ENCODE assay signal across 1 cellular context in the genomic region with DNA sequence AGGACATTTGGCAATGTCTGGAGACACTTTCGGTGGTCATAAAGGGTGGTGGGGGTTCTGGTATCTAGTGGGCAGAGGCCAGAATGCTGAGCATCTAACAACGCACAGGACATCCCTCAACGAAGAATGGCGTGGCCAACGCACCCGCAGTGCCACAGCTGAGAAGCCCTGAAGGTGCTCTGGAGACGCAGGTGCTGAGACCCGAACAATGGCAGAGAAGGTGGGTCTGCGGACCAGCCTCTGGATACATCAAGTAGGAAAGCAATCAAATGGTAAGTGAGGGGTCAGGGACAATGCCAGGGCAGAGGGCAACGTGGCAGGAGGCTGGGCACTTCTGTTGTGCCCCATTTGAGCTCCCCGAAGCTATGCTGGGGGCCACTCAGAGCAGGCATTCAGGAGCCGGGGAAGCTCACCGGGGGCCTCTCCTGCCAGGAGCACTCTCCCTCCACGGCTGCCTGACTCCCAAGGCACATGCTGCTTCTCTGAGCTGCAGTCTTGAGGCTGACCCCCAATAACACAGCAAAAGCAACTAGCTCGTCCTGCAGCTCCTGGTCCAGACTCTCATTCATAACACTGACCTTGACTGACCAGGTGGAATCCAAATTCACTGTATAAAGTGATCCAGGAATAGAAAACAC.
TF ChIP-seq lines count a peak whose summit lies in the region.

No MANE protein-coding gene starts in this region.

TF ChIP-seq in GM23338, 12 proteins besides CTCF, POLR2A, EP300 and RAD21:
- TF ChIP-seq, protein P1, sequence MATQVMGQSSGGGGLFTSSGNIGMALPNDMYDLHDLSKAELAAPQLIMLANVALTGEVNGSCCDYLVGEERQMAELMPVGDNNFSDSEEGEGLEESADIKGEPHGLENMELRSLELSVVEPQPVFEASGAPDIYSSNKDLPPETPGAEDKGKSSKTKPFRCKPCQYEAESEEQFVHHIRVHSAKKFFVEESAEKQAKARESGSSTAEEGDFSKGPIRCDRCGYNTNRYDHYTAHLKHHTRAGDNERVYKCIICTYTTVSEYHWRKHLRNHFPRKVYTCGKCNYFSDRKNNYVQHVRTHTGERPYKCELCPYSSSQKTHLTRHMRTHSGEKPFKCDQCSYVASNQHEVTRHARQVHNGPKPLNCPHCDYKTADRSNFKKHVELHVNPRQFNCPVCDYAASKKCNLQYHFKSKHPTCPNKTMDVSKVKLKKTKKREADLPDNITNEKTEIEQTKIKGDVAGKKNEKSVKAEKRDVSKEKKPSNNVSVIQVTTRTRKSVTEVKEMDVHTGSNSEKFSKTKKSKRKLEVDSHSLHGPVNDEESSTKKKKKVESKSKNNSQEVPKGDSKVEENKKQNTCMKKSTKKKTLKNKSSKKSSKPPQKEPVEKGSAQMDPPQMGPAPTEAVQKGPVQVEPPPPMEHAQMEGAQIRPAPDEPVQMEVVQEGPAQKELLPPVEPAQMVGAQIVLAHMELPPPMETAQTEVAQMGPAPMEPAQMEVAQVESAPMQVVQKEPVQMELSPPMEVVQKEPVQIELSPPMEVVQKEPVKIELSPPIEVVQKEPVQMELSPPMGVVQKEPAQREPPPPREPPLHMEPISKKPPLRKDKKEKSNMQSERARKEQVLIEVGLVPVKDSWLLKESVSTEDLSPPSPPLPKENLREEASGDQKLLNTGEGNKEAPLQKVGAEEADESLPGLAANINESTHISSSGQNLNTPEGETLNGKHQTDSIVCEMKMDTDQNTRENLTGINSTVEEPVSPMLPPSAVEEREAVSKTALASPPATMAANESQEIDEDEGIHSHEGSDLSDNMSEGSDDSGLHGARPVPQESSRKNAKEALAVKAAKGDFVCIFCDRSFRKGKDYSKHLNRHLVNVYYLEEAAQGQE (IDR thresholded peaks at IDR 0.05; ENCODE audit: unreplicated experiment) = no peak
- TF ChIP-seq EZH2 (IDR thresholded peaks at IDR 0.05; ENCODE audit: low read depth, unreplicated experiment) = no peak
- no peak for TF ChIP-seq CREB1 (CRISPR knock-in tag; IDR thresholded peaks at IDR 0.05; ENCODE audit: low read depth)
- TF ChIP-seq POLR2AphosphoS5 (IDR thresholded peaks at IDR 0.05; ENCODE audit: low read depth) = no peak
- TF ChIP-seq ZNF114 (CRISPR knock-in tag; IDR thresholded peaks at IDR 0.05) = no peak
- TF ChIP-seq, protein P2, sequence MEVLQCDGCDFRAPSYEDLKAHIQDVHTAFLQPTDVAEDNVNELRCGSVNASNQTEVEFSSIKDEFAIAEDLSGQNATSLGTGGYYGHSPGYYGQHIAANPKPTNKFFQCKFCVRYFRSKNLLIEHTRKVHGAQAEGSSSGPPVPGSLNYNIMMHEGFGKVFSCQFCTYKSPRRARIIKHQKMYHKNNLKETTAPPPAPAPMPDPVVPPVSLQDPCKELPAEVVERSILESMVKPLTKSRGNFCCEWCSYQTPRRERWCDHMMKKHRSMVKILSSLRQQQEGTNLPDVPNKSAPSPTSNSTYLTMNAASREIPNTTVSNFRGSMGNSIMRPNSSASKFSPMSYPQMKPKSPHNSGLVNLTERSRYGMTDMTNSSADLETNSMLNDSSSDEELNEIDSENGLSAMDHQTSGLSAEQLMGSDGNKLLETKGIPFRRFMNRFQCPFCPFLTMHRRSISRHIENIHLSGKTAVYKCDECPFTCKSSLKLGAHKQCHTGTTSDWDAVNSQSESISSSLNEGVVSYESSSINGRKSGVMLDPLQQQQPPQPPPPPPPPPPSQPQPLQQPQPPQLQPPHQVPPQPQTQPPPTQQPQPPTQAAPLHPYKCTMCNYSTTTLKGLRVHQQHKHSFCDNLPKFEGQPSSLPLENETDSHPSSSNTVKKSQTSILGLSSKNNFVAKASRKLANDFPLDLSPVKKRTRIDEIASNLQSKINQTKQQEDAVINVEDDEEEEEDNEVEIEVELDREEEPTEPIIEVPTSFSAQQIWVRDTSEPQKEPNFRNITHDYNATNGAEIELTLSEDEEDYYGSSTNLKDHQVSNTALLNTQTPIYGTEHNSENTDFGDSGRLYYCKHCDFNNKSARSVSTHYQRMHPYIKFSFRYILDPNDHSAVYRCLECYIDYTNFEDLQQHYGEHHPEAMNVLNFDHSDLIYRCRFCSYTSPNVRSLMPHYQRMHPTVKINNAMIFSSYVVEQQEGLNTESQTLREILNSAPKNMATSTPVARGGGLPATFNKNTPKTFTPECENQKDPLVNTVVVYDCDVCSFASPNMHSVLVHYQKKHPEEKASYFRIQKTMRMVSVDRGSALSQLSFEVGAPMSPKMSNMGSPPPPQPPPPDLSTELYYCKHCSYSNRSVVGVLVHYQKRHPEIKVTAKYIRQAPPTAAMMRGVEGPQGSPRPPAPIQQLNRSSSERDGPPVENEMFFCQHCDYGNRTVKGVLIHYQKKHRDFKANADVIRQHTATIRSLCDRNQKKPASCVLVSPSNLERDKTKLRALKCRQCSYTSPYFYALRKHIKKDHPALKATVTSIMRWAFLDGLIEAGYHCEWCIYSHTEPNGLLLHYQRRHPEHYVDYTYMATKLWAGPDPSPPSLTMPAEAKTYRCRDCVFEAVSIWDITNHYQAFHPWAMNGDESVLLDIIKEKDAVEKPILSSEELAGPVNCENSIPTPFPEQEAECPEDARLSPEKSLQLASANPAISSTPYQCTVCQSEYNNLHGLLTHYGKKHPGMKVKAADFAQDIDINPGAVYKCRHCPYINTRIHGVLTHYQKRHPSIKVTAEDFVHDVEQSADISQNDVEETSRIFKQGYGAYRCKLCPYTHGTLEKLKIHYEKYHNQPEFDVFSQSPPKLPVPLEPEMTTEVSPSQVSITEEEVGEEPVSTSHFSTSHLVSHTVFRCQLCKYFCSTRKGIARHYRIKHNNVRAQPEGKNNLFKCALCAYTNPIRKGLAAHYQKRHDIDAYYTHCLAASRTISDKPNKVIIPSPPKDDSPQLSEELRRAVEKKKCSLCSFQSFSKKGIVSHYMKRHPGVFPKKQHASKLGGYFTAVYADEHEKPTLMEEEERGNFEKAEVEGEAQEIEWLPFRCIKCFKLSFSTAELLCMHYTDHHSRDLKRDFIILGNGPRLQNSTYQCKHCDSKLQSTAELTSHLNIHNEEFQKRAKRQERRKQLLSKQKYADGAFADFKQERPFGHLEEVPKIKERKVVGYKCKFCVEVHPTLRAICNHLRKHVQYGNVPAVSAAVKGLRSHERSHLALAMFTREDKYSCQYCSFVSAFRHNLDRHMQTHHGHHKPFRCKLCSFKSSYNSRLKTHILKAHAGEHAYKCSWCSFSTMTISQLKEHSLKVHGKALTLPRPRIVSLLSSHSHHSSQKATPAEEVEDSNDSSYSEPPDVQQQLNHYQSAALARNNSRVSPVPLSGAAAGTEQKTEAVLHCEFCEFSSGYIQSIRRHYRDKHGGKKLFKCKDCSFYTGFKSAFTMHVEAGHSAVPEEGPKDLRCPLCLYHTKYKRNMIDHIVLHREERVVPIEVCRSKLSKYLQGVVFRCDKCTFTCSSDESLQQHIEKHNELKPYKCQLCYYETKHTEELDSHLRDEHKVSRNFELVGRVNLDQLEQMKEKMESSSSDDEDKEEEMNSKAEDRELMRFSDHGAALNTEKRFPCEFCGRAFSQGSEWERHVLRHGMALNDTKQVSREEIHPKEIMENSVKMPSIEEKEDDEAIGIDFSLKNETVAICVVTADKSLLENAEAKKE (CRISPR knock-in tag; IDR thresholded peaks at IDR 0.05) = no peak
- no peak for TF ChIP-seq EZH2phosphoT487 (IDR thresholded peaks at IDR 0.05; ENCODE audit: unreplicated experiment)
- TF ChIP-seq, protein P3, sequence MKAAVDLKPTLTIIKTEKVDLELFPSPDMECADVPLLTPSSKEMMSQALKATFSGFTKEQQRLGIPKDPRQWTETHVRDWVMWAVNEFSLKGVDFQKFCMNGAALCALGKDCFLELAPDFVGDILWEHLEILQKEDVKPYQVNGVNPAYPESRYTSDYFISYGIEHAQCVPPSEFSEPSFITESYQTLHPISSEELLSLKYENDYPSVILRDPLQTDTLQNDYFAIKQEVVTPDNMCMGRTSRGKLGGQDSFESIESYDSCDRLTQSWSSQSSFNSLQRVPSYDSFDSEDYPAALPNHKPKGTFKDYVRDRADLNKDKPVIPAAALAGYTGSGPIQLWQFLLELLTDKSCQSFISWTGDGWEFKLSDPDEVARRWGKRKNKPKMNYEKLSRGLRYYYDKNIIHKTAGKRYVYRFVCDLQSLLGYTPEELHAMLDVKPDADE (IDR thresholded peaks at IDR 0.05) = no peak
- TF ChIP-seq NANOG (IDR thresholded peaks at IDR 0.05; ENCODE audit: borderline replicate concordance) = no peak
